In the genomic region with DNA sequence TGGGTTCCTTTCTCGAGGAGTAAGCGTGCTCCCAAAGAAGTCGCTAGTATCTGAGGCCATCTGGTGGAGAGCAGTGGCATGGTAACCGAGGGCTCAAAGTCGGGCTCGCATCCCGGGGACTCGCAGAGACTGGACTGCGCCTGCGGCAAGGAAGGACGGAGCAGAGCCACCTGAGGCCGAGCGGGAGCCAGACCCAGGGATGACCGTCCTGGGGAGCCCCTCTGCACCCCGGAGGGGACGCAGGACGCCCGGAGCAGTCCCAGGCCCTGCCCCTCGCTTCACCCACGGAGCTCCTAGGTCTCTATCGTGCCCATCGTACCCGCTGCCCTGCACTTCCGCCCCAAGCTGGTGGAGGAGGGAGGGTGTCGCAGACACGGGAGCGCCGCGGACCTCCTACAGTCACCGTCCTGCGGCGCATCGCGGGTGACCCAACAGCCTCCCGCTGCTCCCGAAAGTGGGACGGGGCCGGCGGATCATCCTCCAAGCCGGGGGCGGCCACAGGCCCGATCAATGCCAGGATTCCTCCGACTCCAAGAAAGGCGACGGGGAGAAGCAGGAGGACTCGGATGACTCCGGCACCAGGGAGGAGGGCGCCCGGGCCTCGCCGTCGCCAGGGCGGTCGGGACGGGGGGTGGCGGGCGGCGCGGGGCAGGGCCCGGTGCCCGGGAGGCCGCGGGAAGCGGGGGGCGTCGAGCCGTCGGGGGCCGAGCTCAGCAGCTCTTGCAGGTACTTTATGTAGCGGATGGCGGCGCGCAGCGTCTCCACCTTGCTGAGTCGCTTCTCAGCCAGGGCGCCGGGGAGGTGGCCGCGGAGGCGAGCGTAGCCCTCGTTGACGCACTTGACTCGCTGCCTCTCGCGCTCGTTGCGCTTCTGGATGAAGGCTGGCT, we compare ENCODE assay signal across 1 cellular context.
TF ChIP-seq lines count a peak whose summit lies in the region.

No MANE protein-coding gene starts in this region.

TF ChIP-seq in IMR-90, 13 proteins besides CTCF, POLR2A, EP300 and RAD21:
- peak; percentile 90 for TF ChIP-seq SMC3 (IDR thresholded peaks at IDR 0.05; ENCODE audit: low read depth, low read length)
- no peak for TF ChIP-seq FOS (IDR thresholded peaks at IDR 0.05; ENCODE audit: low read depth, low read length)
- peak; percentile 53; the same call in 1 of the 2 replicates for TF ChIP-seq MAZ (IDR thresholded peaks at IDR 0.05; ENCODE audit: borderline replicate concordance, low read depth, low read length)
- TF ChIP-seq CHD1 (IDR thresholded peaks at IDR 0.05; ENCODE audit: low read depth, low read length): no peak
- TF ChIP-seq, protein P1, sequence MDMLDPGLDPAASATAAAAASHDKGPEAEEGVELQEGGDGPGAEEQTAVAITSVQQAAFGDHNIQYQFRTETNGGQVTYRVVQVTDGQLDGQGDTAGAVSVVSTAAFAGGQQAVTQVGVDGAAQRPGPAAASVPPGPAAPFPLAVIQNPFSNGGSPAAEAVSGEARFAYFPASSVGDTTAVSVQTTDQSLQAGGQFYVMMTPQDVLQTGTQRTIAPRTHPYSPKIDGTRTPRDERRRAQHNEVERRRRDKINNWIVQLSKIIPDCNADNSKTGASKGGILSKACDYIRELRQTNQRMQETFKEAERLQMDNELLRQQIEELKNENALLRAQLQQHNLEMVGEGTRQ (IDR thresholded peaks at IDR 0.05; ENCODE audit: low read depth, low read length): no peak
- 0 out of 2 replicates have a peak, but pooled peaks have one; percentile 9 for TF ChIP-seq BHLHE40 (IDR thresholded peaks at IDR 0.05; ENCODE audit: low read depth, low read length)
- no peak for TF ChIP-seq CEBPB (IDR thresholded peaks at IDR 0.05; ENCODE audit: low read depth, low read length)
